26 cellular contexts compared by ENCODE assay signal in genomic region chr16:57750796-57751538, GRCh38. TPM values are rescaled to one million over a fixed set of nuclear protein-coding genes. Genes with fewer than 3 reads are reported as not detected.
"Had no signal": no experiment of that assay in that cellular context is flagged by ENCODE, and none has a peak within 500 bp of the region (broad histone marks: within the 10 kb centered on the region; RNA-seq: fewer than 3 reads in every experiment).

No MANE protein-coding gene starts in this region.

- H3K4me1 ChIP-seq: esophagus squamous epithelium, gastroesophageal sphincter, transverse colon, uterus had no signal

- H3K9me3 Mint-ChIP-seq: activated naive CD4-positive, alpha-beta T cell treated with anti-CD3 and anti-CD28 coated beads for 36 hours; endodermal cell; nephron; stimulated activated naive B cell treated with anti-CD40 and anti-IgM and Interleukin-4, amounts not matched to agents 10 μg/mL and 1 μg/mL and 100 μg/mL, for 72 hours; T-cell; T-helper 2 cell treated with Interferon-gamma antibody and Interleukin-4, amounts not matched to agents 5 μg/mL and 100 μg/mL, for 36 hours had no signal

- H3K27me3 ChIP-seq: brain microvascular endothelial cell, esophagus squamous epithelium, gastroesophageal sphincter, heart left ventricle, transverse colon, uterus had no signal

- H3K4me3 ChIP-seq: coronary artery, esophagus squamous epithelium, gastroesophageal sphincter, heart left ventricle, transverse colon, uterus had no signal

- H3K27ac ChIP-seq: brain microvascular endothelial cell, coronary artery, esophagus squamous epithelium, gastroesophageal sphincter, heart left ventricle, transverse colon, uterus had no signal

- H3K27me3 Mint-ChIP-seq: stimulated activated naive B cell treated with anti-CD40 and anti-IgM and Interleukin-4, amounts not matched to agents 10 μg/mL and 1 μg/mL and 100 μg/mL, for 72 hours; T-cell had no signal

- H3K4me3 Mint-ChIP-seq: activated naive CD4-positive, alpha-beta T cell treated with anti-CD3 and anti-CD28 coated beads for 36 hours; endodermal cell; mesothelial cell of epicardium; nephron; stimulated activated naive B cell treated with anti-CD40 and anti-IgM and Interleukin-4, amounts not matched to agents 10 μg/mL and 1 μg/mL and 100 μg/mL, for 72 hours; T-cell; T-helper 2 cell treated with Interferon-gamma antibody and Interleukin-4, amounts not matched to agents 5 μg/mL and 100 μg/mL, for 36 hours had no signal

- DNase-seq: activated CD4-positive, alpha-beta T cell treated with anti-CD3 and anti-CD28 coated beads for 1 hour; activated CD4-positive, alpha-beta T cell treated with anti-CD3 and anti-CD28 coated beads, Interleukin-2, amount 50 U/mL, for 4 hours; activated naive CD4-positive, alpha-beta T cell treated with anti-CD3 and anti-CD28 coated beads for 36 hours; activated T-cell treated with anti-CD3 and anti-CD28 coated beads, Interleukin-2, amount 50 U/mL, for 48 hours; brain microvascular endothelial cell; endodermal cell; esophagus squamous epithelium; occipital lobe; small intestine; stimulated activated CD4-positive, alpha-beta T cell treated with anti-CD3 and anti-CD28 coated beads, Interleukin-15, amount 100 ng/mL, for 24 hours; stimulated activated naive B cell treated with anti-CD40 and anti-IgM and Interleukin-4, amounts not matched to agents 10 μg/mL and 1 μg/mL and 100 μg/mL, for 72 hours; T-cell; transverse colon; uterus had no signal

- FAIRE-seq: keratinocyte, small intestine, TTC549 had no signal

- H3K36me3 ChIP-seq: transverse colon, uterus had no signal

- H3K4me1 Mint-ChIP-seq: endodermal cell had no signal

- ATAC-seq: gastroesophageal sphincter; heart left ventricle; left lobe of liver; sciatic nerve; SK-N-SH treated with all-trans-retinoic acid at 6 μM for 48 hours; stimulated activated naive B cell treated with anti-CD40 and anti-IgM and Interleukin-4, amounts not matched to agents 10 μg/mL and 1 μg/mL and 100 μg/mL, for 72 hours; T-cell had no signal

- H3K9me3 ChIP-seq: esophagus squamous epithelium, gastroesophageal sphincter, heart left ventricle, transverse colon, uterus had no signal

- H3K27ac Mint-ChIP-seq: activated naive CD4-positive, alpha-beta T cell treated with anti-CD3 and anti-CD28 coated beads for 36 hours; endodermal cell; mesothelial cell of epicardium; nephron; stimulated activated naive B cell treated with anti-CD40 and anti-IgM and Interleukin-4, amounts not matched to agents 10 μg/mL and 1 μg/mL and 100 μg/mL, for 72 hours; T-cell; T-helper 2 cell treated with Interferon-gamma antibody and Interleukin-4, amounts not matched to agents 5 μg/mL and 100 μg/mL, for 36 hours had no signal

RNA-seq across cellular contexts. Expression of gene DRC7, which starts 56.4 kb away (rescaled TPM):
- total RNA-seq: aorta, mesothelial cell of epicardium, sciatic nerve, T-cell, transverse colon had no signal
